Comparison of ENCODE assay signal across 32 cellular contexts in the genomic region with DNA sequence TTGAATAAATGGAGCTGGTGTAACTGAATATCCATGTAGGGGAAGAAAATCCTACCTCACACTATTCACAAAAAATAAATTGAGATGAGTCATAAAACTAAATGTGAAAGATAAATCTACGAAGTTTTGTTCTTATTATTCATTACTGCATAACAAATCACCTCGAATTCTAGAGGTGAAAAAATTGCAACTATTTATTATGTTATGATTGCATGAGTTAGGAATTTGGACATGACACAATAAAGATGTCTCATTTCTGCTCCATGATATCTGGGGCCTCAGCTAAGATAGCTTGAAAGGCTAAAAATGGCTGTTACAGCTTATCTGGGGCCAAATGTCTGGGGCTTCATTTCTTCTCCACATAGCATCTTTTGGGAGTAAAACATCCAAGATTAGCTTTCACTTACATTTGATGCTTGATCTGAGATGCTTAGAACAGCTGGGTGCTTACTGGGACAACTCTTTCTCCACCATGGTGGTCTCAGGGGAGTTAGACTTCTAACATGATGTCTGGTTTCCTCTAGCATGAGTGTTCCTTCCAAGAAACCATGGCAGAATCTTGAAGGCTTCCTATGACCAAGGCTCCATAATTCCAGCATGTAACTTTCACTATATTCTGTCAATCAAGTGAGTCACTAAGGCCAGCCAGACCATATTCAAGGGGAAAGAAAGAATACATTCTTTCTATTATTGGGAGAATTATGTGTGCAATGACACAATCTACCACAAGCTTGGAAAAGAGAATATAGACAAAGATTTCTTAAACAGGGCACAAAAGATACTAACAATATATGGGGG. TPM values are rescaled to one million over a fixed set of nuclear protein-coding genes. Genes with fewer than 3 reads are reported as not detected.
DNase-seq lines count a peak whose midpoint lies in the region; ATAC-seq and TF ChIP-seq lines count a peak whose summit lies in the region.
"Had no signal": no experiment of that assay in that cellular context is flagged by ENCODE, and none has a peak within 500 bp of the region (broad histone marks: within the 10 kb centered on the region; RNA-seq: fewer than 3 reads in every experiment).

No MANE protein-coding gene starts in this region.

- no peaks in the 10 kb centered on the region; the same call in 1 of the 2 replicates for H3K9me3 Mint-ChIP-seq in HFFc6
- no peaks in the 10 kb centered on the region for H3K9me3 Mint-ChIP-seq in chondrocyte (ENCODE audit: low read depth)
- H3K9me3 Mint-ChIP-seq: activated CD4-positive, alpha-beta T cell treated with anti-CD3 and anti-CD28 coated beads, Interleukin-2, amount 10 ng/mL, durations not matched to agents 7 days and 5 days; brain; endodermal cell; mesothelial cell of epicardium; nephron progenitor cell; T-helper 2 cell treated with Interferon-gamma antibody and Interleukin-4, amounts not matched to agents 5 μg/mL and 100 μg/mL, for 36 hours had no signal

- H3K4me3 Mint-ChIP-seq in HFFc6 (no peak overlapping the region), chondrocyte (ENCODE audit: unreplicated experiment) (no peak overlapping the region)
- H3K4me3 Mint-ChIP-seq: activated CD4-positive, alpha-beta T cell treated with anti-CD3 and anti-CD28 coated beads, Interleukin-2, amount 10 ng/mL, durations not matched to agents 7 days and 5 days; activated CD8-positive, alpha-beta memory T cell treated with anti-CD3 and anti-CD28 coated beads, Interleukin-2, amount 10 ng/mL, durations not matched to agents 7 days and 5 days; activated naive CD8-positive, alpha-beta T cell; brain; endodermal cell; mesothelial cell of epicardium; nephron progenitor cell; T-helper 2 cell treated with Interferon-gamma antibody and Interleukin-4, amounts not matched to agents 5 μg/mL and 100 μg/mL, for 36 hours had no signal

- H3K27ac Mint-ChIP-seq in HFFc6 = peak overlapping the region; percentile 41; the same call in 1 of the 2 replicates
- H3K27ac Mint-ChIP-seq in chondrocyte (ENCODE audit: unreplicated experiment) = no peak overlapping the region
- H3K27ac Mint-ChIP-seq: activated CD4-positive, alpha-beta T cell treated with anti-CD3 and anti-CD28 coated beads, Interleukin-2, amount 10 ng/mL, durations not matched to agents 7 days and 5 days; activated CD8-positive, alpha-beta memory T cell treated with anti-CD3 and anti-CD28 coated beads, Interleukin-2, amount 10 ng/mL, durations not matched to agents 7 days and 5 days; activated naive CD8-positive, alpha-beta T cell; brain; endodermal cell; mesothelial cell of epicardium; nephron progenitor cell; T-helper 2 cell treated with Interferon-gamma antibody and Interleukin-4, amounts not matched to agents 5 μg/mL and 100 μg/mL, for 36 hours had no signal

- H3K27me3 Mint-ChIP-seq in HFFc6 (ENCODE audit: insufficient read depth) (no peaks in the 10 kb centered on the region), chondrocyte (ENCODE audit: low read depth) (peaks cover 29% of the 10 kb centered on the region)

- H3K27ac ChIP-seq in foreskin keratinocyte = no peak overlapping the region
- H3K27ac ChIP-seq: BLaER1, heart left ventricle, left lung, WERI-Rb-1 had no signal

- peaks cover 11% of the 10 kb centered on the region for H3K4me1 ChIP-seq in foreskin keratinocyte
- H3K4me1 ChIP-seq: BLaER1, heart left ventricle, left lung had no signal

- TF ChIP-seq CTCF in HFFc6 (IDR thresholded peaks at IDR 0.05) = no peak
- no peak for TF ChIP-seq CTCF in foreskin keratinocyte (conservative IDR thresholded peaks at IDR 0.05)
- no peak for TF ChIP-seq CTCF in chondrocyte (IDR thresholded peaks at IDR 0.05)

- TF ChIP-seq POLR2A in GM18505 (IDR thresholded peaks at IDR 0.05; ENCODE audit: borderline replicate concordance, extremely low read depth, insufficient read depth, insufficient read length) = no peak

- ATAC-seq in foreskin keratinocyte (peak; percentile 71), GM18505 (IDR thresholded peaks at IDR 0.05; ENCODE audit: unreplicated experiment) (no peak), GM21526 (IDR thresholded peaks at IDR 0.05; ENCODE audit: low FRiP score, unreplicated experiment) (no peak)
- ATAC-seq: activated CD8-positive, alpha-beta memory T cell treated with anti-CD3 and anti-CD28 coated beads, Interleukin-2, amount 10 ng/mL, durations not matched to agents 7 days and 5 days; heart left ventricle; HepG2; left lung; sciatic nerve had no signal

- H3K27me3 ChIP-seq in foreskin keratinocyte = peaks cover 12% of the 10 kb centered on the region
- H3K27me3 ChIP-seq: BLaER1 had no signal

- no peaks in the 10 kb centered on the region for H3K36me3 Mint-ChIP-seq in HFFc6 (ENCODE audit: low read depth)
- H3K36me3 Mint-ChIP-seq in chondrocyte (ENCODE audit: low read depth) = no peaks in the 10 kb centered on the region
- H3K36me3 Mint-ChIP-seq: activated CD8-positive, alpha-beta memory T cell treated with anti-CD3 and anti-CD28 coated beads, Interleukin-2, amount 10 ng/mL, durations not matched to agents 7 days and 5 days; activated naive CD8-positive, alpha-beta T cell; brain; mesothelial cell of epicardium had no signal

- H3K4me1 Mint-ChIP-seq in HFFc6 (ENCODE audit: low read depth) = peaks cover 5% of the 10 kb centered on the region; the same call in 1 of the 2 replicates
- H3K4me1 Mint-ChIP-seq in chondrocyte (ENCODE audit: low read depth) = no peaks in the 10 kb centered on the region
- H3K4me1 Mint-ChIP-seq: activated CD4-positive, alpha-beta T cell treated with anti-CD3 and anti-CD28 coated beads, Interleukin-2, amount 10 ng/mL, durations not matched to agents 7 days and 5 days; activated CD8-positive, alpha-beta memory T cell treated with anti-CD3 and anti-CD28 coated beads, Interleukin-2, amount 10 ng/mL, durations not matched to agents 7 days and 5 days; brain; endodermal cell; mesothelial cell of epicardium; nephron progenitor cell had no signal

- DNase-seq in A172 (ENCODE audit: low spot score) (peak; percentile 50), HFFc6 (peak; percentile 10), amniotic epithelial cell (ENCODE audit: low read depth) (peak; percentile 54), foreskin keratinocyte (peak; percentile 58 to 79), GDM1 (lab: John Stamatoyannopoulos, UW) (no peak), chondrocyte (ENCODE audit: low spot score) (no peak)
- DNase-seq: 8988T; activated CD4-positive, alpha-beta T cell treated with anti-CD3 and anti-CD28 coated beads, Interleukin-2, amount 10 ng/mL, durations not matched to agents 7 days and 5 days; activated CD8-positive, alpha-beta memory T cell treated with anti-CD3 and anti-CD28 coated beads, Interleukin-2, amount 10 ng/mL, durations not matched to agents 7 days and 5 days; cortex of kidney; endodermal cell; heart left ventricle; left lung; NCI-H1417 treated with DMSO at 0.1 percent for 48 hours; NCI-H2107; NCI-H510A treated with DMSO at 0.1 percent for 48 hours; nephron progenitor cell; SK-N-SH; stimulated activated CD4-positive, alpha-beta T cell treated with anti-CD3 and anti-CD28 coated beads, Interleukin-15, amount 100 ng/mL, for 24 hours; stimulated activated CD8-positive, alpha-beta memory T cell treated with anti-CD3 and anti-CD28 coated beads, Interleukin-4, amount 100 ng/mL, for 48 hours; WERI-Rb-1 had no signal

RNA-seq across cellular contexts. Expression of a gene that starts 30.1 kb away (rescaled TPM):
- total RNA-seq in A172 (2014; rRNA removed; shearing (Covaris generic)) = not detected in 2 replicates
- total RNA-seq in HFFc6 (2021; fragmentation: NEBNext Ultra II Directional; extraction: Animal tissue kit (Norgen Biotek cat#: 25700)) = not detected
- not detected in 2 replicates for total RNA-seq in foreskin keratinocyte
- polyA plus RNA-seq in foreskin keratinocyte = not detected in 2 replicates
- not detected in 3 replicates for total RNA-seq in chondrocyte
- total RNA-seq: activated CD4-positive, alpha-beta T cell treated with anti-CD3 and anti-CD28 coated beads, Interleukin-2, amount 10 ng/mL, durations not matched to agents 7 days and 5 days; endodermal cell; heart left ventricle; HepG2; left lung; mesothelial cell of epicardium; posterior vena cava; sciatic nerve had no signal
- polyA plus RNA-seq: fibroblast of lung, heart left ventricle had no signal

Comparison
In these comparisons a context has a peak if more than half of its experiments do, and no peak if none do; other contexts are left out.
1. DNase-seq: peak in A172 (single experiment), HFFc6 (single experiment), amniotic epithelial cell (single experiment) and foreskin keratinocyte (2 of 2); none in GDM1 (single experiment) and chondrocyte (single experiment).